Comparison of ENCODE assay signal across 1 cellular context in the genomic region with DNA sequence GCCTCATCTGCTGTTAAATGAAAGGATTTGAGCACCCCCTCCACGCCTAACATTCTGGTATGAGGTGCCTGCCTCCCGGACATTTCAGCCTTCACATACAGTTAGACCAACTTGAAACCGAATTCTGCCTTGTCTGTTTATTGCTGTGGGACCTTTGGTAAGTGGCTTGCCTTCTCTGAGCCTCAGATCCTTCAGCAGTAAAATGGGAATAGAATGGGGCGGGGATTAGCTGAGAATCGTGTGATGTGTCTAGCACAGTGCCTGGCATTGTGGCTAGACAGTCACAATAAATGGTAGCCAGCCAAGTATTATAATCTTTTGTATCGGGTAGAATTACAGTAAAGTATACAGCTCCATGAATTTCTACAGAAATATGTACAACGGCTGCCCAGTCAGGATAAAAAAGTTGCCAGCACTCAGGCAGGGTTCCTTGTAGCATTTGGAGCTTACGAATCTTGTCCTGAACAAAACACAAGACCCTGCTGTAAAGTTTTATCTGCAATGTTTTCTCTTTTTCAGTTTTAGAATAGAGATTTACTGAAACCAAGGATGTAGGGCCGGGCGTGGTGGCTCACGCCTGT.
TF ChIP-seq lines count a peak whose summit lies in the region.

No MANE protein-coding gene starts in this region.

TF ChIP-seq in HepG2, 621 proteins besides CTCF, POLR2A, EP300 and RAD21:
- TF ChIP-seq DR1 (CRISPR knock-in tag; IDR thresholded peaks at IDR 0.05) (no peak), RCOR2 (CRISPR knock-in tag; IDR thresholded peaks at IDR 0.05) (peak; percentile 92), ZNF143 (CRISPR knock-in tag; IDR thresholded peaks at IDR 0.05) (no peak), HDAC2 (CRISPR knock-in tag; IDR thresholded peaks at IDR 0.05) (peak; percentile 59; the same call in 1 of the 2 replicates), ZNF343 (CRISPR knock-in tag; IDR thresholded peaks at IDR 0.05) (0 out of 2 replicates have a peak, but pooled peaks have one; percentile 16), ADNP (CRISPR knock-in tag; IDR thresholded peaks at IDR 0.05) (peak; percentile 56; the same call in 1 of the 2 replicates), FOXA1 (IDR thresholded peaks at IDR 0.05) (no peak), FOXA1 (CRISPR knock-in tag; IDR thresholded peaks at IDR 0.05) (0 out of 2 replicates have a peak, but pooled peaks have one; percentile 13), KDM1A (CRISPR knock-in tag; IDR thresholded peaks at IDR 0.05) (peak; percentile 98), ZMYM3 (CRISPR knock-in tag; IDR thresholded peaks at IDR 0.05) (peak; percentile 98), HIVEP1 (CRISPR knock-in tag; IDR thresholded peaks at IDR 0.05) (0 out of 2 replicates have a peak, but pooled peaks have one; percentile 6), ZNF3 (CRISPR knock-in tag; IDR thresholded peaks at IDR 0.05) (0 out of 2 replicates have a peak, but pooled peaks have one; percentile 61), ZNF768 (CRISPR knock-in tag; IDR thresholded peaks at IDR 0.05) (peak; percentile 95; the same call in 1 of the 2 replicates), FOXK2 (IDR thresholded peaks at IDR 0.05) (no peak), ZFP36 (IDR thresholded peaks at IDR 0.05; ENCODE audit: borderline replicate concordance, low read depth, low read length, partially characterized antibody) (peak; percentile 85), ZNF430 (CRISPR knock-in tag; IDR thresholded peaks at IDR 0.05) (no peak), ZNF335 (CRISPR knock-in tag; IDR thresholded peaks at IDR 0.05) (no peak)
- TF ChIP-seq, protein P1, sequence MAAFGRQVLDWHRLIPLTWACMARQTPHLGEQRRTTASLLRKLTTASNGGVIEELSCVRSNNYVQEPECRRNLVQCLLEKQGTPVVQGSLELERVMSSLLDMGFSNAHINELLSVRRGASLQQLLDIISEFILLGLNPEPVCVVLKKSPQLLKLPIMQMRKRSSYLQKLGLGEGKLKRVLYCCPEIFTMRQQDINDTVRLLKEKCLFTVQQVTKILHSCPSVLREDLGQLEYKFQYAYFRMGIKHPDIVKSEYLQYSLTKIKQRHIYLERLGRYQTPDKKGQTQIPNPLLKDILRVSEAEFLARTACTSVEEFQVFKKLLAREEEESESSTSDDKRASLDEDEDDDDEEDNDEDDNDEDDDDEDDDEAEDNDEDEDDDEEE (CRISPR knock-in tag; IDR thresholded peaks at IDR 0.05): 0 out of 2 replicates have a peak, but pooled peaks have one; percentile 0
- TF ChIP-seq, protein P2, sequence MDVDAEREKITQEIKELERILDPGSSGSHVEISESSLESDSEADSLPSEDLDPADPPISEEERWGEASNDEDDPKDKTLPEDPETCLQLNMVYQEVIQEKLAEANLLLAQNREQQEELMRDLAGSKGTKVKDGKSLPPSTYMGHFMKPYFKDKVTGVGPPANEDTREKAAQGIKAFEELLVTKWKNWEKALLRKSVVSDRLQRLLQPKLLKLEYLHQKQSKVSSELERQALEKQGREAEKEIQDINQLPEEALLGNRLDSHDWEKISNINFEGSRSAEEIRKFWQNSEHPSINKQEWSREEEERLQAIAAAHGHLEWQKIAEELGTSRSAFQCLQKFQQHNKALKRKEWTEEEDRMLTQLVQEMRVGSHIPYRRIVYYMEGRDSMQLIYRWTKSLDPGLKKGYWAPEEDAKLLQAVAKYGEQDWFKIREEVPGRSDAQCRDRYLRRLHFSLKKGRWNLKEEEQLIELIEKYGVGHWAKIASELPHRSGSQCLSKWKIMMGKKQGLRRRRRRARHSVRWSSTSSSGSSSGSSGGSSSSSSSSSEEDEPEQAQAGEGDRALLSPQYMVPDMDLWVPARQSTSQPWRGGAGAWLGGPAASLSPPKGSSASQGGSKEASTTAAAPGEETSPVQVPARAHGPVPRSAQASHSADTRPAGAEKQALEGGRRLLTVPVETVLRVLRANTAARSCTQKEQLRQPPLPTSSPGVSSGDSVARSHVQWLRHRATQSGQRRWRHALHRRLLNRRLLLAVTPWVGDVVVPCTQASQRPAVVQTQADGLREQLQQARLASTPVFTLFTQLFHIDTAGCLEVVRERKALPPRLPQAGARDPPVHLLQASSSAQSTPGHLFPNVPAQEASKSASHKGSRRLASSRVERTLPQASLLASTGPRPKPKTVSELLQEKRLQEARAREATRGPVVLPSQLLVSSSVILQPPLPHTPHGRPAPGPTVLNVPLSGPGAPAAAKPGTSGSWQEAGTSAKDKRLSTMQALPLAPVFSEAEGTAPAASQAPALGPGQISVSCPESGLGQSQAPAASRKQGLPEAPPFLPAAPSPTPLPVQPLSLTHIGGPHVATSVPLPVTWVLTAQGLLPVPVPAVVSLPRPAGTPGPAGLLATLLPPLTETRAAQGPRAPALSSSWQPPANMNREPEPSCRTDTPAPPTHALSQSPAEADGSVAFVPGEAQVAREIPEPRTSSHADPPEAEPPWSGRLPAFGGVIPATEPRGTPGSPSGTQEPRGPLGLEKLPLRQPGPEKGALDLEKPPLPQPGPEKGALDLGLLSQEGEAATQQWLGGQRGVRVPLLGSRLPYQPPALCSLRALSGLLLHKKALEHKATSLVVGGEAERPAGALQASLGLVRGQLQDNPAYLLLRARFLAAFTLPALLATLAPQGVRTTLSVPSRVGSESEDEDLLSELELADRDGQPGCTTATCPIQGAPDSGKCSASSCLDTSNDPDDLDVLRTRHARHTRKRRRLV (CRISPR knock-in tag; IDR thresholded peaks at IDR 0.05): 0 out of 2 replicates have a peak, but pooled peaks have one; percentile 17
- TF ChIP-seq, protein P3, sequence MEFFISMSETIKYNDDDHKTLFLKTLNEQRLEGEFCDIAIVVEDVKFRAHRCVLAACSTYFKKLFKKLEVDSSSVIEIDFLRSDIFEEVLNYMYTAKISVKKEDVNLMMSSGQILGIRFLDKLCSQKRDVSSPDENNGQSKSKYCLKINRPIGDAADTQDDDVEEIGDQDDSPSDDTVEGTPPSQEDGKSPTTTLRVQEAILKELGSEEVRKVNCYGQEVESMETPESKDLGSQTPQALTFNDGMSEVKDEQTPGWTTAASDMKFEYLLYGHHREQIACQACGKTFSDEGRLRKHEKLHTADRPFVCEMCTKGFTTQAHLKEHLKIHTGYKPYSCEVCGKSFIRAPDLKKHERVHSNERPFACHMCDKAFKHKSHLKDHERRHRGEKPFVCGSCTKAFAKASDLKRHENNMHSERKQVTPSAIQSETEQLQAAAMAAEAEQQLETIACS (CRISPR knock-in tag; IDR thresholded peaks at IDR 0.05): peak; percentile 17; the same call in 1 of the 2 replicates
- TF ChIP-seq, protein P4, sequence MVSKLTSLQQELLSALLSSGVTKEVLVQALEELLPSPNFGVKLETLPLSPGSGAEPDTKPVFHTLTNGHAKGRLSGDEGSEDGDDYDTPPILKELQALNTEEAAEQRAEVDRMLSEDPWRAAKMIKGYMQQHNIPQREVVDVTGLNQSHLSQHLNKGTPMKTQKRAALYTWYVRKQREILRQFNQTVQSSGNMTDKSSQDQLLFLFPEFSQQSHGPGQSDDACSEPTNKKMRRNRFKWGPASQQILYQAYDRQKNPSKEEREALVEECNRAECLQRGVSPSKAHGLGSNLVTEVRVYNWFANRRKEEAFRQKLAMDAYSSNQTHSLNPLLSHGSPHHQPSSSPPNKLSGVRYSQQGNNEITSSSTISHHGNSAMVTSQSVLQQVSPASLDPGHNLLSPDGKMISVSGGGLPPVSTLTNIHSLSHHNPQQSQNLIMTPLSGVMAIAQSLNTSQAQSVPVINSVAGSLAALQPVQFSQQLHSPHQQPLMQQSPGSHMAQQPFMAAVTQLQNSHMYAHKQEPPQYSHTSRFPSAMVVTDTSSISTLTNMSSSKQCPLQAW (CRISPR knock-in tag; IDR thresholded peaks at IDR 0.05): 0 out of 2 replicates have a peak, but pooled peaks have one; percentile 5
